1 cellular context compared by ENCODE assay signal in the genomic region with DNA sequence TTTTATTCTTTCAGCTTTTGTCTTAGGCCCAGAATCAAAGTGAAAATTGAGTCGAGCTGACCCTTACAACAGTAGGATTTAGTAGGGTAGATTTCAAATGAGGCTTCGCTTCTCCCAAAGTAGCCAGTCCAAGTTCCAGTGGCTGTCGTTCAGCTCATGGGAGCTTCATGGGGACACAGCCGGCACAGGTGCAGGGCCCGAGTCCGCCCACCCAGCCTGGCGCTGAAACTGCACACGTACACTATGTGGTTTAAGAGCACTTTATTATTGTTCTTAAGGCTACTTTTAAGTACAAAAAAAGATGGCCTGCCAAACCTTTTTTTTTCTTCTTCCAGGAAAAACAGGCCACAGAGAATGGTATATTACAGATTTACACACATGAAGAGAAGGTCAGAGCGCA.
TF ChIP-seq lines count a peak whose summit lies in the region.

No MANE protein-coding gene starts in this region.

TF ChIP-seq in H1, 55 proteins besides CTCF, POLR2A, EP300 and RAD21 (continued from another document):
- TF ChIP-seq, protein P1, sequence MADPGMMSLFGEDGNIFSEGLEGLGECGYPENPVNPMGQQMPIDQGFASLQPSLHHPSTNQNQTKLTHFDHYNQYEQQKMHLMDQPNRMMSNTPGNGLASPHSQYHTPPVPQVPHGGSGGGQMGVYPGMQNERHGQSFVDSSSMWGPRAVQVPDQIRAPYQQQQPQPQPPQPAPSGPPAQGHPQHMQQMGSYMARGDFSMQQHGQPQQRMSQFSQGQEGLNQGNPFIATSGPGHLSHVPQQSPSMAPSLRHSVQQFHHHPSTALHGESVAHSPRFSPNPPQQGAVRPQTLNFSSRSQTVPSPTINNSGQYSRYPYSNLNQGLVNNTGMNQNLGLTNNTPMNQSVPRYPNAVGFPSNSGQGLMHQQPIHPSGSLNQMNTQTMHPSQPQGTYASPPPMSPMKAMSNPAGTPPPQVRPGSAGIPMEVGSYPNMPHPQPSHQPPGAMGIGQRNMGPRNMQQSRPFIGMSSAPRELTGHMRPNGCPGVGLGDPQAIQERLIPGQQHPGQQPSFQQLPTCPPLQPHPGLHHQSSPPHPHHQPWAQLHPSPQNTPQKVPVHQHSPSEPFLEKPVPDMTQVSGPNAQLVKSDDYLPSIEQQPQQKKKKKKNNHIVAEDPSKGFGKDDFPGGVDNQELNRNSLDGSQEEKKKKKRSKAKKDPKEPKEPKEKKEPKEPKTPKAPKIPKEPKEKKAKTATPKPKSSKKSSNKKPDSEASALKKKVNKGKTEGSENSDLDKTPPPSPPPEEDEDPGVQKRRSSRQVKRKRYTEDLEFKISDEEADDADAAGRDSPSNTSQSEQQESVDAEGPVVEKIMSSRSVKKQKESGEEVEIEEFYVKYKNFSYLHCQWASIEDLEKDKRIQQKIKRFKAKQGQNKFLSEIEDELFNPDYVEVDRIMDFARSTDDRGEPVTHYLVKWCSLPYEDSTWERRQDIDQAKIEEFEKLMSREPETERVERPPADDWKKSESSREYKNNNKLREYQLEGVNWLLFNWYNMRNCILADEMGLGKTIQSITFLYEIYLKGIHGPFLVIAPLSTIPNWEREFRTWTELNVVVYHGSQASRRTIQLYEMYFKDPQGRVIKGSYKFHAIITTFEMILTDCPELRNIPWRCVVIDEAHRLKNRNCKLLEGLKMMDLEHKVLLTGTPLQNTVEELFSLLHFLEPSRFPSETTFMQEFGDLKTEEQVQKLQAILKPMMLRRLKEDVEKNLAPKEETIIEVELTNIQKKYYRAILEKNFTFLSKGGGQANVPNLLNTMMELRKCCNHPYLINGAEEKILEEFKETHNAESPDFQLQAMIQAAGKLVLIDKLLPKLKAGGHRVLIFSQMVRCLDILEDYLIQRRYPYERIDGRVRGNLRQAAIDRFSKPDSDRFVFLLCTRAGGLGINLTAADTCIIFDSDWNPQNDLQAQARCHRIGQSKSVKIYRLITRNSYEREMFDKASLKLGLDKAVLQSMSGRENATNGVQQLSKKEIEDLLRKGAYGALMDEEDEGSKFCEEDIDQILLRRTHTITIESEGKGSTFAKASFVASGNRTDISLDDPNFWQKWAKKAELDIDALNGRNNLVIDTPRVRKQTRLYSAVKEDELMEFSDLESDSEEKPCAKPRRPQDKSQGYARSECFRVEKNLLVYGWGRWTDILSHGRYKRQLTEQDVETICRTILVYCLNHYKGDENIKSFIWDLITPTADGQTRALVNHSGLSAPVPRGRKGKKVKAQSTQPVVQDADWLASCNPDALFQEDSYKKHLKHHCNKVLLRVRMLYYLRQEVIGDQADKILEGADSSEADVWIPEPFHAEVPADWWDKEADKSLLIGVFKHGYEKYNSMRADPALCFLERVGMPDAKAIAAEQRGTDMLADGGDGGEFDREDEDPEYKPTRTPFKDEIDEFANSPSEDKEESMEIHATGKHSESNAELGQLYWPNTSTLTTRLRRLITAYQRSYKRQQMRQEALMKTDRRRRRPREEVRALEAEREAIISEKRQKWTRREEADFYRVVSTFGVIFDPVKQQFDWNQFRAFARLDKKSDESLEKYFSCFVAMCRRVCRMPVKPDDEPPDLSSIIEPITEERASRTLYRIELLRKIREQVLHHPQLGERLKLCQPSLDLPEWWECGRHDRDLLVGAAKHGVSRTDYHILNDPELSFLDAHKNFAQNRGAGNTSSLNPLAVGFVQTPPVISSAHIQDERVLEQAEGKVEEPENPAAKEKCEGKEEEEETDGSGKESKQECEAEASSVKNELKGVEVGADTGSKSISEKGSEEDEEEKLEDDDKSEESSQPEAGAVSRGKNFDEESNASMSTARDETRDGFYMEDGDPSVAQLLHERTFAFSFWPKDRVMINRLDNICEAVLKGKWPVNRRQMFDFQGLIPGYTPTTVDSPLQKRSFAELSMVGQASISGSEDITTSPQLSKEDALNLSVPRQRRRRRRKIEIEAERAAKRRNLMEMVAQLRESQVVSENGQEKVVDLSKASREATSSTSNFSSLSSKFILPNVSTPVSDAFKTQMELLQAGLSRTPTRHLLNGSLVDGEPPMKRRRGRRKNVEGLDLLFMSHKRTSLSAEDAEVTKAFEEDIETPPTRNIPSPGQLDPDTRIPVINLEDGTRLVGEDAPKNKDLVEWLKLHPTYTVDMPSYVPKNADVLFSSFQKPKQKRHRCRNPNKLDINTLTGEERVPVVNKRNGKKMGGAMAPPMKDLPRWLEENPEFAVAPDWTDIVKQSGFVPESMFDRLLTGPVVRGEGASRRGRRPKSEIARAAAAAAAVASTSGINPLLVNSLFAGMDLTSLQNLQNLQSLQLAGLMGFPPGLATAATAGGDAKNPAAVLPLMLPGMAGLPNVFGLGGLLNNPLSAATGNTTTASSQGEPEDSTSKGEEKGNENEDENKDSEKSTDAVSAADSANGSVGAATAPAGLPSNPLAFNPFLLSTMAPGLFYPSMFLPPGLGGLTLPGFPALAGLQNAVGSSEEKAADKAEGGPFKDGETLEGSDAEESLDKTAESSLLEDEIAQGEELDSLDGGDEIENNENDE (IDR thresholded peaks at IDR 0.05; ENCODE audit: insufficient replicate concordance, low read length), result no peak
- no peak for TF ChIP-seq TCF12 (IDR thresholded peaks at IDR 0.05; ENCODE audit: low read depth, low read length)
- TF ChIP-seq KDM1A (IDR thresholded peaks at IDR 0.05; ENCODE audit: borderline replicate concordance, low read length), result no peak
- no peak for TF ChIP-seq POU5F1 (IDR thresholded peaks at IDR 0.05; ENCODE audit: low read depth, low read length)
- TF ChIP-seq TAF1 (IDR thresholded peaks at IDR 0.05; ENCODE audit: low read depth, low read length), result no peak
- no peak for TF ChIP-seq FOSL1 (IDR thresholded peaks at IDR 0.05; ENCODE audit: insufficient read depth, low read depth, low read length)
- no peak for TF ChIP-seq RNF2 (IDR thresholded peaks at IDR 0.05; ENCODE audit: borderline replicate concordance, low read depth, low read length, missing control alignments, poor library complexity, severe bottlenecking)
- TF ChIP-seq, protein P2, sequence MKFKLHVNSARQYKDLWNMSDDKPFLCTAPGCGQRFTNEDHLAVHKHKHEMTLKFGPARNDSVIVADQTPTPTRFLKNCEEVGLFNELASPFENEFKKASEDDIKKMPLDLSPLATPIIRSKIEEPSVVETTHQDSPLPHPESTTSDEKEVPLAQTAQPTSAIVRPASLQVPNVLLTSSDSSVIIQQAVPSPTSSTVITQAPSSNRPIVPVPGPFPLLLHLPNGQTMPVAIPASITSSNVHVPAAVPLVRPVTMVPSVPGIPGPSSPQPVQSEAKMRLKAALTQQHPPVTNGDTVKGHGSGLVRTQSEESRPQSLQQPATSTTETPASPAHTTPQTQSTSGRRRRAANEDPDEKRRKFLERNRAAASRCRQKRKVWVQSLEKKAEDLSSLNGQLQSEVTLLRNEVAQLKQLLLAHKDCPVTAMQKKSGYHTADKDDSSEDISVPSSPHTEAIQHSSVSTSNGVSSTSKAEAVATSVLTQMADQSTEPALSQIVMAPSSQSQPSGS (IDR thresholded peaks at IDR 0.05; ENCODE audit: low read length), result no peak
- TF ChIP-seq SIN3A (conservative IDR thresholded peaks at IDR 0.05 in 1 of 2, IDR thresholded peaks at IDR 0.05 in 1 of 2; ENCODE audit: low read depth in 1 of 2, low read length in 2 of 2), result no peak
- TF ChIP-seq, protein P3, sequence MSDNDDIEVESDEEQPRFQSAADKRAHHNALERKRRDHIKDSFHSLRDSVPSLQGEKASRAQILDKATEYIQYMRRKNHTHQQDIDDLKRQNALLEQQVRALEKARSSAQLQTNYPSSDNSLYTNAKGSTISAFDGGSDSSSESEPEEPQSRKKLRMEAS (IDR thresholded peaks at IDR 0.05), result no peak
- no peak for TF ChIP-seq ASH2L (IDR thresholded peaks at IDR 0.05; ENCODE audit: low read length)
